ENCODE assay signal across 24 cellular contexts in the genomic region with DNA sequence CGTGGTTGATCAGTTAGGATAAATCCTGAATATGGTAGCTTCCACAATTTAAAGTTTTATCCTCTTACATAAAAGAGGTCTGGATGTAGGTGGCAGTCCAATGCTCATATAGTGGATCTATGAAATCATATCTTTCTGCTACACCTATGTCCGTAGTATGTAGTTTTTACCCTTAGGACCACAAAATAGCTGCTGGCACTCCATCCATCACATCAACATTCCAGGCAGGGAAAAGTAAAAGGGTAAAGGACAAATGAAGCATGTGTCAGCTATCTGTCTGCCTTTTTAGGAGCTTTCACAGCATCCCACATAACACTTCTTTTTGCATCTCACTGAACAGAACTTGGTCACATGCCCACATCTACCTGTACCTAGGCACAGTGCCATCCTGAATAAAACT.
"Had no signal": no experiment of that assay in that cellular context is flagged by ENCODE, and none has a peak within 500 bp of the region (broad histone marks: within the 10 kb centered on the region; RNA-seq: fewer than 3 reads in every experiment).

No MANE protein-coding gene starts in this region.

- H3K36me3 ChIP-seq: colonic mucosa, esophagus muscularis mucosa, heart right ventricle, left lung, lower lobe of right lung had no signal

- H3K27ac ChIP-seq: colonic mucosa, esophagus muscularis mucosa, foreskin keratinocyte, heart right ventricle, left lung, lower lobe of right lung had no signal

- FAIRE-seq: endothelial cell of umbilical vein, frontal cortex, islet of Langerhans, keratinocyte had no signal

- H3K27me3 ChIP-seq: colonic mucosa, esophagus muscularis mucosa, foreskin keratinocyte, heart right ventricle, left lung had no signal

- H3K27ac Mint-ChIP-seq: dendritic cell treated with granulocyte-macrophage colony-stimulating factor and Interleukin-4, amounts not matched to agents 40 ng/mL and 50 ng/mL, for 4 days; effector memory CD8-positive, alpha-beta T cell; mesothelial cell of epicardium; naive B cell; naive thymus-derived CD8-positive, alpha-beta T cell had no signal

- H3K4me3 Mint-ChIP-seq: dendritic cell treated with granulocyte-macrophage colony-stimulating factor and Interleukin-4, amounts not matched to agents 40 ng/mL and 50 ng/mL, for 4 days; effector memory CD8-positive, alpha-beta T cell; mesothelial cell of epicardium; naive B cell; naive thymus-derived CD8-positive, alpha-beta T cell had no signal

- DNase-seq: colonic mucosa; cortex of kidney; effector CD8-positive, alpha-beta T cell; effector memory CD8-positive, alpha-beta T cell; foreskin keratinocyte; glutamatergic neuron; head of caudate nucleus; heart right ventricle; hippocampal formation; left cardiac atrium; left lung; left ventricle myocardium superior; lower lobe of right lung; mesenchymal stem cell; mucosa of descending colon; naive B cell; naive thymus-derived CD8-positive, alpha-beta T cell had no signal

- H3K9me3 ChIP-seq: colonic mucosa had no signal

- H3K4me3 ChIP-seq: colonic mucosa, esophagus muscularis mucosa, heart right ventricle, left lung, lower lobe of right lung, mucosa of descending colon had no signal

- H3K27me3 Mint-ChIP-seq: dendritic cell treated with granulocyte-macrophage colony-stimulating factor and Interleukin-4, amounts not matched to agents 40 ng/mL and 50 ng/mL, for 4 days; naive B cell had no signal

- H3K4me1 ChIP-seq: colonic mucosa, foreskin keratinocyte, left lung, lower lobe of right lung had no signal

- ATAC-seq: effector memory CD8-positive, alpha-beta T cell; foreskin keratinocyte; heart right ventricle; left cardiac atrium; left lung; left ventricle myocardium superior; lower lobe of right lung; mucosa of descending colon; naive thymus-derived CD8-positive, alpha-beta T cell had no signal

- H3K4me1 Mint-ChIP-seq: naive thymus-derived CD8-positive, alpha-beta T cell had no signal
